ENCODE assay signal across 1 cellular context in the genomic region with DNA sequence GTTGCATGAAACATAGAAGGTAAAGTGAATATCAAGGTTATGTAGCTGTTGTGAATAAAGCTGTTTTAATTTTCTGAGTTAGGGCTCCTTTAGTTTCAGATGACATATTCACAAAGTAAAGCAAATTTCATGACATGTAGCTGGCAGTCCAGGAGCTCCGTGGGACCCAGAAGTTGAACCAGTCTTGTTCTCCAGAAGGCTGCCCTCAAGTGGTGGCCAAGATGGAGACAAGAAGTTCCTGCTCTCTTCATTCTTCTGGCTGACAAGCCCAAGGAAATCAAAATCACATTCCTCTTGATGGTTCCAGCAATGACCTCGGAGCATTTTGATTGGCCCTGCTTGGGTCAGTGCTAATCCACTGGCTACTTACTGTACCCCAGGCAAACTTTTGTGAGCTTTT.
TF ChIP-seq lines count a peak whose summit lies in the region.

No MANE protein-coding gene starts in this region.

TF ChIP-seq in GM23338, 12 proteins besides CTCF, POLR2A, EP300 and RAD21 (continued from another document):
- TF ChIP-seq, protein P1, sequence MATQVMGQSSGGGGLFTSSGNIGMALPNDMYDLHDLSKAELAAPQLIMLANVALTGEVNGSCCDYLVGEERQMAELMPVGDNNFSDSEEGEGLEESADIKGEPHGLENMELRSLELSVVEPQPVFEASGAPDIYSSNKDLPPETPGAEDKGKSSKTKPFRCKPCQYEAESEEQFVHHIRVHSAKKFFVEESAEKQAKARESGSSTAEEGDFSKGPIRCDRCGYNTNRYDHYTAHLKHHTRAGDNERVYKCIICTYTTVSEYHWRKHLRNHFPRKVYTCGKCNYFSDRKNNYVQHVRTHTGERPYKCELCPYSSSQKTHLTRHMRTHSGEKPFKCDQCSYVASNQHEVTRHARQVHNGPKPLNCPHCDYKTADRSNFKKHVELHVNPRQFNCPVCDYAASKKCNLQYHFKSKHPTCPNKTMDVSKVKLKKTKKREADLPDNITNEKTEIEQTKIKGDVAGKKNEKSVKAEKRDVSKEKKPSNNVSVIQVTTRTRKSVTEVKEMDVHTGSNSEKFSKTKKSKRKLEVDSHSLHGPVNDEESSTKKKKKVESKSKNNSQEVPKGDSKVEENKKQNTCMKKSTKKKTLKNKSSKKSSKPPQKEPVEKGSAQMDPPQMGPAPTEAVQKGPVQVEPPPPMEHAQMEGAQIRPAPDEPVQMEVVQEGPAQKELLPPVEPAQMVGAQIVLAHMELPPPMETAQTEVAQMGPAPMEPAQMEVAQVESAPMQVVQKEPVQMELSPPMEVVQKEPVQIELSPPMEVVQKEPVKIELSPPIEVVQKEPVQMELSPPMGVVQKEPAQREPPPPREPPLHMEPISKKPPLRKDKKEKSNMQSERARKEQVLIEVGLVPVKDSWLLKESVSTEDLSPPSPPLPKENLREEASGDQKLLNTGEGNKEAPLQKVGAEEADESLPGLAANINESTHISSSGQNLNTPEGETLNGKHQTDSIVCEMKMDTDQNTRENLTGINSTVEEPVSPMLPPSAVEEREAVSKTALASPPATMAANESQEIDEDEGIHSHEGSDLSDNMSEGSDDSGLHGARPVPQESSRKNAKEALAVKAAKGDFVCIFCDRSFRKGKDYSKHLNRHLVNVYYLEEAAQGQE (IDR thresholded peaks at IDR 0.05; ENCODE audit: unreplicated experiment): no peak
- TF ChIP-seq NANOG (IDR thresholded peaks at IDR 0.05; ENCODE audit: borderline replicate concordance): no peak
